In genomic region chr5:179915406-179915935, GRCh38 we compare ENCODE assay signal across 14 cellular contexts.
DNase-seq lines count a peak whose midpoint lies in the region; ATAC-seq and TF ChIP-seq lines count a peak whose summit lies in the region.
"Had no signal": no experiment of that assay in that cellular context is flagged by ENCODE, and none has a peak within 500 bp of the region (broad histone marks: within the 10 kb centered on the region; RNA-seq: fewer than 3 reads in every experiment).

No MANE protein-coding gene starts in this region.

- H3K27ac Mint-ChIP-seq in central memory CD8-positive, alpha-beta T cell (ENCODE audit: low read depth): peak overlapping the region; percentile 56
- H3K27ac Mint-ChIP-seq in memory B cell: peak overlapping the region; percentile 32
- H3K27ac Mint-ChIP-seq in stimulated activated memory B cell treated with anti-CD40 and anti-IgM and Interleukin-4, amounts not matched to agents 10 μg/mL and 1 μg/mL and 100 μg/mL, for 72 hours: peak overlapping the region; percentile 88
- H3K27ac Mint-ChIP-seq: CD4-positive, alpha-beta memory T cell had no signal

- no peak for TF ChIP-seq CTCF in brain microvascular endothelial cell (IDR thresholded peaks at IDR 0.05; ENCODE audit: low read depth, low read length, missing control alignments)

- peak overlapping the region; percentile 87 for H3K4me2 ChIP-seq in BLaER1

- H3K27ac ChIP-seq in BLaER1 (no peak overlapping the region), brain microvascular endothelial cell (no peak overlapping the region)
- H3K27ac ChIP-seq: GM23248 had no signal

- H3K4me3 Mint-ChIP-seq in central memory CD8-positive, alpha-beta T cell: no peak overlapping the region
- H3K4me3 Mint-ChIP-seq in memory B cell: no peak overlapping the region
- no peak overlapping the region for H3K4me3 Mint-ChIP-seq in stimulated activated memory B cell treated with anti-CD40 and anti-IgM and Interleukin-4, amounts not matched to agents 10 μg/mL and 1 μg/mL and 100 μg/mL, for 72 hours

- no peaks in the 10 kb centered on the region for H4K20me1 ChIP-seq in BLaER1

- no peak overlapping the region for H3K9ac ChIP-seq in BLaER1
- H3K9ac ChIP-seq: GM23248 had no signal

- H3K9me3 ChIP-seq in BLaER1: no peaks in the 10 kb centered on the region

- H3K27me3 ChIP-seq in BLaER1 (no peaks in the 10 kb centered on the region), brain microvascular endothelial cell (replicated peaks) (no peaks in the 10 kb centered on the region)

- H3K36me3 Mint-ChIP-seq in central memory CD8-positive, alpha-beta T cell (ENCODE audit: insufficient read depth): peaks cover 2% of the 10 kb centered on the region
- H3K36me3 Mint-ChIP-seq in memory B cell: no peaks in the 10 kb centered on the region
- H3K36me3 Mint-ChIP-seq in stimulated activated memory B cell treated with anti-CD40 and anti-IgM and Interleukin-4, amounts not matched to agents 10 μg/mL and 1 μg/mL and 100 μg/mL, for 72 hours: no peaks in the 10 kb centered on the region
- H3K36me3 Mint-ChIP-seq: CD4-positive, alpha-beta memory T cell had no signal

- H3K27me3 Mint-ChIP-seq in central memory CD8-positive, alpha-beta T cell: peaks cover 10% of the 10 kb centered on the region
- no peaks in the 10 kb centered on the region for H3K27me3 Mint-ChIP-seq in memory B cell
- no peaks in the 10 kb centered on the region for H3K27me3 Mint-ChIP-seq in stimulated activated memory B cell treated with anti-CD40 and anti-IgM and Interleukin-4, amounts not matched to agents 10 μg/mL and 1 μg/mL and 100 μg/mL, for 72 hours

- no peak for DNase-seq in central memory CD8-positive, alpha-beta T cell (ENCODE audit: low spot score in 2 of 2)
- DNase-seq in memory B cell (ENCODE audit: low spot score in 2 of 2) (no peak), brain microvascular endothelial cell (no peak), OCI-M2 (lab: John Stamatoyannopoulos, UW; ENCODE audit: unreplicated experiment) (no peak), NCI-H748 (lab: John Stamatoyannopoulos, UW; ENCODE audit: unreplicated experiment) (no peak)
- DNase-seq: 8988T; ACHN; CD4-positive, alpha-beta memory T cell; DMS79; GM23248; H7 had no signal

- H3K4me1 Mint-ChIP-seq in central memory CD8-positive, alpha-beta T cell: peaks cover 6% of the 10 kb centered on the region
- peaks cover 16% of the 10 kb centered on the region for H3K4me1 Mint-ChIP-seq in memory B cell
- peaks cover 41% of the 10 kb centered on the region for H3K4me1 Mint-ChIP-seq in stimulated activated memory B cell treated with anti-CD40 and anti-IgM and Interleukin-4, amounts not matched to agents 10 μg/mL and 1 μg/mL and 100 μg/mL, for 72 hours
- H3K4me1 Mint-ChIP-seq: CD4-positive, alpha-beta memory T cell had no signal

- peaks cover 78% of the 10 kb centered on the region for H3K4me1 ChIP-seq in BLaER1

- no peaks in the 10 kb centered on the region for H3K9me3 Mint-ChIP-seq in central memory CD8-positive, alpha-beta T cell
- H3K9me3 Mint-ChIP-seq in memory B cell: no peaks in the 10 kb centered on the region
- H3K9me3 Mint-ChIP-seq in stimulated activated memory B cell treated with anti-CD40 and anti-IgM and Interleukin-4, amounts not matched to agents 10 μg/mL and 1 μg/mL and 100 μg/mL, for 72 hours: no peaks in the 10 kb centered on the region
- H3K9me3 Mint-ChIP-seq: CD4-positive, alpha-beta memory T cell had no signal

- in situ Hi-C loops in brain microvascular endothelial cell (cut with HindIII; ENCODE audit: low pct_ligation_motif_present, low sequenced_read_pairs): no loop called here

- ATAC-seq in central memory CD8-positive, alpha-beta T cell (replicated peaks; ENCODE audit: extremely low read depth, poor library complexity, severe bottlenecking): no peak
- no peak for ATAC-seq in memory B cell (ENCODE audit: low read depth)
- no peak for ATAC-seq in stimulated activated memory B cell treated with anti-CD40 and anti-IgM and Interleukin-4, amounts not matched to agents 10 μg/mL and 1 μg/mL and 100 μg/mL, for 72 hours
- ATAC-seq: GM12878 had no signal

- H3K36me3 ChIP-seq in BLaER1: no peaks in the 10 kb centered on the region
- H3K36me3 ChIP-seq in brain microvascular endothelial cell (replicated peaks): no peaks in the 10 kb centered on the region

- H3K4me3 ChIP-seq in BLaER1 (no peak overlapping the region), brain microvascular endothelial cell (ENCODE audit: low read depth, low read length) (no peak overlapping the region)
- H3K4me3 ChIP-seq: GM12878, GM23248 had no signal

Comparison
In these comparisons a context has a peak if more than half of its experiments do, and no peak if none do; other contexts are left out.
1. H3K27ac Mint-ChIP-seq: peak in every context shown above with its lines; median percentile 88 in stimulated activated memory B cell treated with anti-CD40 and anti-IgM and Interleukin-4, amounts not matched to agents 10 μg/mL and 1 μg/mL and 100 μg/mL, for 72 hours; 56 in central memory CD8-positive, alpha-beta T cell; 32 in memory B cell.